1 cellular context compared by ENCODE assay signal in the genomic region with DNA sequence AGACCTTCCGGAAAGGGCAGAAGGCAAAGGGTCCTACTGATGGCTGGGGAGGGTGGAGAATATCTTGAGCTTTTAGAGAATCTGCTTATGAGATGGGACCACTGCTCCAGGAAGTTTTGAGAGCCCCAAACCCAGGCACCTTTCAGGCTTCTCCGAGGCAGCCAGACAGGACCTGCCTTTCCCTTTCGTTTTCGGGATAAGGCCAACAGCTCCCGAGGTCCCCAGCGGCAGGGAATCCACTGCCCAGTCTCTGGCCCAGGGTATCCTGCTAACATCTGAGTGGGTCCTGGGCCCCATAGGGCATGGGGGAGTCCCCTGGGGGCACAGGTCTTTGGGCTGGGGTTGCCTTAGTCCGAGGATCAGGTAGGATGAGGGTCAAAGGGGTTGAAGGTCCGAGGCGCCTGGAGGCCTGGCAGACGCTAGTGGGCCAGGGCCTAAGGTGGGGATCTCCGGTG.
TF ChIP-seq lines count a peak whose summit lies in the region.

No MANE protein-coding gene starts in this region.

TF ChIP-seq in HepG2, 621 proteins besides CTCF, POLR2A, EP300 and RAD21:
- TF ChIP-seq, protein P1, sequence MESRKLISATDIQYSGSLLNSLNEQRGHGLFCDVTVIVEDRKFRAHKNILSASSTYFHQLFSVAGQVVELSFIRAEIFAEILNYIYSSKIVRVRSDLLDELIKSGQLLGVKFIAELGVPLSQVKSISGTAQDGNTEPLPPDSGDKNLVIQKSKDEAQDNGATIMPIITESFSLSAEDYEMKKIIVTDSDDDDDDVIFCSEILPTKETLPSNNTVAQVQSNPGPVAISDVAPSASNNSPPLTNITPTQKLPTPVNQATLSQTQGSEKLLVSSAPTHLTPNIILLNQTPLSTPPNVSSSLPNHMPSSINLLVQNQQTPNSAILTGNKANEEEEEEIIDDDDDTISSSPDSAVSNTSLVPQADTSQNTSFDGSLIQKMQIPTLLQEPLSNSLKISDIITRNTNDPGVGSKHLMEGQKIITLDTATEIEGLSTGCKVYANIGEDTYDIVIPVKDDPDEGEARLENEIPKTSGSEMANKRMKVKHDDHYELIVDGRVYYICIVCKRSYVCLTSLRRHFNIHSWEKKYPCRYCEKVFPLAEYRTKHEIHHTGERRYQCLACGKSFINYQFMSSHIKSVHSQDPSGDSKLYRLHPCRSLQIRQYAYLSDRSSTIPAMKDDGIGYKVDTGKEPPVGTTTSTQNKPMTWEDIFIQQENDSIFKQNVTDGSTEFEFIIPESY (CRISPR knock-in tag; IDR thresholded peaks at IDR 0.05): peak; percentile 45; the same call in 1 of the 2 replicates
- TF ChIP-seq ZFY (CRISPR knock-in tag; IDR thresholded peaks at IDR 0.05): no peak
